8 cellular contexts compared by ENCODE assay signal in genomic region chr13:33728271-33729037, GRCh38.
DNase-seq lines count a peak whose midpoint lies in the region; ATAC-seq and TF ChIP-seq lines count a peak whose summit lies in the region.

No MANE protein-coding gene starts in this region.

- H3K27ac ChIP-seq in heart right ventricle, result peak overlapping the region in 7 of 10 donors; percentile 21 to 78 (median 49)

- intact Hi-C loops in heart right ventricle (cut with DNase I) (loop anchor here in 7 of 10 donors (10.0 kb wide), 5 partner anchors 114 to 1144 kb away; partner anchors contain the start of gene PDS5B (in 2 of the 7)), left colon (cut with DNase I, micrococcal nuclease) (loop anchor here in 1 of 2 donors (5.0 kb wide), 1 partner anchor 1081 kb away; no protein-coding TSS in a partner anchor)

- DNase-seq in NCI-H69 (lab: John Stamatoyannopoulos, UW) (peak; percentile 61), heart right ventricle (peak; percentile 27 to 56), mesenteric fat pad (ENCODE audit: low spot score) (no peak), H7 (no peak), left colon (no peak), NCI-H226 (no peak)

- H3K36me3 ChIP-seq in heart right ventricle (no peaks in the 10 kb centered on the region), H7 (replicated peaks; ENCODE audit: control insufficient read depth, insufficient read depth, low read length) (no peaks in the 10 kb centered on the region)

- H3K27me3 ChIP-seq in heart right ventricle (no peaks in the 10 kb centered on the region), H7 (ENCODE audit: control insufficient read depth, insufficient read depth, low read length) (no peaks in the 10 kb centered on the region)

- peaks cover 0 to 50% (median 15%) of the 10 kb centered on the region in 9 donors for H3K4me1 ChIP-seq in heart right ventricle

- H3K9me3 ChIP-seq in heart right ventricle, result no peaks in the 10 kb centered on the region

- WGBS in heart right ventricle, 2 donors, result 52 to 67% methylated on average over 7 of the region's 7 CpGs

- TF ChIP-seq CTCF in heart right ventricle (IDR thresholded peaks at IDR 0.05), result no peak

- H3K4me3 ChIP-seq in heart right ventricle, result no peak overlapping the region
- H3K4me3 ChIP-seq in H7 (ENCODE audit: insufficient read depth, low read depth, low read length), result no peak overlapping the region

- ATAC-seq in GM18519 (IDR thresholded peaks at IDR 0.05; ENCODE audit: low FRiP score, unreplicated experiment) (peak; percentile 82), HG02610 (IDR thresholded peaks at IDR 0.05; ENCODE audit: unreplicated experiment) (peak; percentile 89), heart right ventricle (peak in 7 of 8 donors; percentile 23 to 90 (median 63)), left colon (no peak)

Comparison
In these comparisons a context has a peak if more than half of its experiments do, and no peak if none do; other contexts are left out.
1. DNase-seq: peak in NCI-H69 (single experiment) and heart right ventricle (2 of 2); none in mesenteric fat pad (single experiment), H7 (single experiment), left colon (0 of 2) and NCI-H226 (single experiment).